ENCODE assay signal across 1 cellular context in genomic region chr1:27366113-27366410, GRCh38.
TF ChIP-seq lines count a peak whose summit lies in the region.

No MANE protein-coding gene starts in this region.

TF ChIP-seq in endothelial cell of umbilical vein, 7 proteins besides CTCF, POLR2A, EP300 and RAD21:
- TF ChIP-seq FOS (IDR thresholded peaks at IDR 0.05; ENCODE audit: borderline replicate concordance, insufficient read depth, low read length) (no peak), POLR2AphosphoS5 (IDR thresholded peaks at IDR 0.05; ENCODE audit: insufficient read depth, low read depth, low read length) (peak; percentile 54)
